ENCODE assay signal across 17 cellular contexts in the genomic region with DNA sequence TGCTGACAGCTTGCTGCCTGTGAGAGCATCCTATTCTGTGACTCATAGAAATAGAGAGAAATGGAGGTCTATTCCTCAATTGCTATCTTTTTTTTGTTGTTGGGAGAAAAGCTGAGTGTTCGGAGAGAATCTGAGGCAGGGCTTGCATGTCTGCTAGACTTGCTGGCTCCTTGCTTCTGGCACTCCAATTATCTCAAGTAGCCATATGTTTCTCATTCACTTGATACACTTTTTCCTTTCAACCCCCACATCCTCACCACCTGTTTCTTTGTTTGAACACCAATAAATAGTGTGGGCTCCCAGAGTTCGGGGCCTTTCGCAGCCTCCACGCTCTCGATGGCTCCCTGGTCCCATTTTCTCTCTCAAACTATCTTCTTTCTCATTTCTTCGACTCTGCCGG.
"Had no signal": no experiment of that assay in that cellular context is flagged by ENCODE, and none has a peak within 500 bp of the region (broad histone marks: within the 10 kb centered on the region; RNA-seq: fewer than 3 reads in every experiment).

No MANE protein-coding gene starts in this region.

- H3K27ac Mint-ChIP-seq: activated CD4-positive, alpha-beta memory T cell treated with anti-CD3 and anti-CD28 coated beads, Interleukin-2, amount 10 ng/mL, durations not matched to agents 7 days and 5 days; activated naive CD8-positive, alpha-beta T cell treated with anti-CD3 and anti-CD28 coated beads, Interleukin-2, amount 10 ng/mL, durations not matched to agents 7 days and 5 days; natural killer cell; stimulated activated memory B cell treated with anti-CD40 and anti-IgM and Interleukin-4, amounts not matched to agents 10 μg/mL and 1 μg/mL and 100 μg/mL, for 72 hours had no signal

- H3K36me3 Mint-ChIP-seq: activated naive CD8-positive, alpha-beta T cell treated with anti-CD3 and anti-CD28 coated beads, Interleukin-2, amount 10 ng/mL, durations not matched to agents 7 days and 5 days; natural killer cell; stimulated activated memory B cell treated with anti-CD40 and anti-IgM and Interleukin-4, amounts not matched to agents 10 μg/mL and 1 μg/mL and 100 μg/mL, for 72 hours had no signal

- H3K4me1 Mint-ChIP-seq: activated CD4-positive, alpha-beta memory T cell treated with anti-CD3 and anti-CD28 coated beads, Interleukin-2, amount 10 ng/mL, durations not matched to agents 7 days and 5 days; activated naive CD8-positive, alpha-beta T cell treated with anti-CD3 and anti-CD28 coated beads, Interleukin-2, amount 10 ng/mL, durations not matched to agents 7 days and 5 days; natural killer cell; stimulated activated memory B cell treated with anti-CD40 and anti-IgM and Interleukin-4, amounts not matched to agents 10 μg/mL and 1 μg/mL and 100 μg/mL, for 72 hours had no signal

- H3K4me3 ChIP-seq: esophagus muscularis mucosa, lung, mucosa of descending colon, prostate gland, right lobe of liver, spleen, transverse colon had no signal

- FAIRE-seq: endometrium had no signal

- H3K27ac ChIP-seq: esophagus muscularis mucosa, prostate gland, right lobe of liver, spleen, transverse colon had no signal

- H3K36me3 ChIP-seq: esophagus muscularis mucosa, prostate gland, right lobe of liver, spleen, transverse colon had no signal

- H3K27me3 ChIP-seq: right lobe of liver, transverse colon had no signal

- DNase-seq: activated CD4-positive, alpha-beta memory T cell treated with anti-CD3 and anti-CD28 coated beads, Interleukin-2, amount 10 ng/mL, durations not matched to agents 7 days and 5 days; activated CD8-positive, alpha-beta memory T cell treated with anti-CD3 and anti-CD28 coated beads, Interleukin-2, amount 50 U/mL, for 48 hours; activated naive CD8-positive, alpha-beta T cell treated with anti-CD3 and anti-CD28 coated beads, Interleukin-2, amount 10 ng/mL, durations not matched to agents 7 days and 5 days; left colon; mucosa of descending colon; natural killer cell; occipital lobe; right lobe of liver; spleen; stimulated activated CD4-positive, alpha-beta T cell treated with anti-CD3 and anti-CD28 coated beads, Interleukin-1b, Interleukin-23, amount 100 ng/mL, for 48 hours; T-helper 9 cell; transverse colon had no signal

- H3K4me1 ChIP-seq: esophagus muscularis mucosa, prostate gland, right lobe of liver, spleen, transverse colon had no signal

- H3K4me3 Mint-ChIP-seq: activated CD4-positive, alpha-beta memory T cell treated with anti-CD3 and anti-CD28 coated beads, Interleukin-2, amount 10 ng/mL, durations not matched to agents 7 days and 5 days; activated naive CD8-positive, alpha-beta T cell treated with anti-CD3 and anti-CD28 coated beads, Interleukin-2, amount 10 ng/mL, durations not matched to agents 7 days and 5 days; natural killer cell; stimulated activated memory B cell treated with anti-CD40 and anti-IgM and Interleukin-4, amounts not matched to agents 10 μg/mL and 1 μg/mL and 100 μg/mL, for 72 hours had no signal

- H3K9me3 ChIP-seq: esophagus muscularis mucosa, mucosa of descending colon, prostate gland, right lobe of liver, transverse colon had no signal

- H3K9me3 Mint-ChIP-seq: activated CD4-positive, alpha-beta memory T cell treated with anti-CD3 and anti-CD28 coated beads, Interleukin-2, amount 10 ng/mL, durations not matched to agents 7 days and 5 days; natural killer cell had no signal
